ENCODE assay signal across 19 cellular contexts in genomic region chr9:76591256-76591950, GRCh38.
A peak's percentile ranks its signal among the peaks of the same experiment; 100 is the strongest.
DNase-seq lines count a peak whose midpoint lies in the region; ATAC-seq and TF ChIP-seq lines count a peak whose summit lies in the region.
"Had no signal": no experiment of that assay in that cellular context is flagged by ENCODE, and none has a peak within 500 bp of the region (broad histone marks: within the 10 kb centered on the region; RNA-seq: fewer than 3 reads in every experiment).

No MANE protein-coding gene starts in this region.

- no peaks in the 10 kb centered on the region for H3K9me3 ChIP-seq in HUES64 (ENCODE audit: insufficient read depth, low read depth, low read length)
- H3K9me3 ChIP-seq in adipocyte (ENCODE audit: control insufficient read depth, low read length): no peaks in the 10 kb centered on the region
- no peaks in the 10 kb centered on the region for H3K9me3 ChIP-seq in iPS-18a (ENCODE audit: control insufficient read depth, low read depth, low read length)
- H3K9me3 ChIP-seq: uterus had no signal

- H3K9me3 Mint-ChIP-seq in glutamatergic neuron (ENCODE audit: unreplicated experiment): no peaks in the 10 kb centered on the region
- H3K9me3 Mint-ChIP-seq: activated T-helper 17 cell treated with anti-CD3 and anti-CD28 coated beads, Interleukin-2, amount 50 U/mL, for 72 hours had no signal

- H3K27ac ChIP-seq in HUES64 (ENCODE audit: low read depth, low read length) (peak overlapping the region; percentile 95; the same call in 1 of the 2 replicates), iPS-18a (ENCODE audit: low read length) (peak overlapping the region; percentile 71)
- H3K27ac ChIP-seq: uterus had no signal

- TF ChIP-seq CTCF in AG10803 (conservative IDR thresholded peaks at IDR 0.05; ENCODE audit: low read length): no peak
- TF ChIP-seq CTCF in glutamatergic neuron (IDR thresholded peaks at IDR 0.05; ENCODE audit: partially characterized antibody, unreplicated experiment): no peak

- H3K36me3 Mint-ChIP-seq in glutamatergic neuron (ENCODE audit: unreplicated experiment): no peaks in the 10 kb centered on the region

- DNase-seq in AG10803 (ENCODE audit: low read depth) (peak; percentile 78), adipocyte (ENCODE audit: low read depth) (peak; percentile 61), glutamatergic neuron (no peak), NCI-H1417 treated with DMSO at 0.1 percent for 48 hours (lab: John Stamatoyannopoulos, UW) (no peak)
- DNase-seq: ACHN; activated CD8-positive, alpha-beta T cell treated with anti-CD3 and anti-CD28 coated beads, Interleukin-2, amount 10 ng/mL, durations not matched to agents 7 days and 5 days; COR-L47; GDM1; hippocampal formation; KG1; left cardiac atrium; NCI-H1694; posterior cingulate gyrus; uterus had no signal

- H3K9ac ChIP-seq in HUES64 (ENCODE audit: low read depth, low read length) (no peak overlapping the region), adipocyte (ENCODE audit: low read length) (no peak overlapping the region), iPS-18a (ENCODE audit: low read length) (peak overlapping the region; percentile 12)

- H3K4me1 ChIP-seq in HUES64 (ENCODE audit: insufficient read depth, low read length) (peaks cover 43% of the 10 kb centered on the region), adipocyte (ENCODE audit: control insufficient read depth, insufficient read depth, low read length) (peaks cover 20% of the 10 kb centered on the region), iPS-18a (ENCODE audit: control insufficient read depth, low read depth, low read length) (peaks cover 38% of the 10 kb centered on the region)
- H3K4me1 ChIP-seq: uterus had no signal

- 92% methylated on average over 4 of the region's 4 CpGs for WGBS in HUES64

- H3K27me3 ChIP-seq in HUES64 (ENCODE audit: insufficient read depth, low read length): no peaks in the 10 kb centered on the region
- no peaks in the 10 kb centered on the region for H3K27me3 ChIP-seq in adipocyte (replicated peaks; ENCODE audit: control insufficient read depth, insufficient read depth, low read length)
- no peaks in the 10 kb centered on the region for H3K27me3 ChIP-seq in iPS-18a (ENCODE audit: control insufficient read depth, insufficient read depth, low read length)
- H3K27me3 ChIP-seq: uterus had no signal

- H3K36me3 ChIP-seq in HUES64 (ENCODE audit: insufficient read depth, low read length) (no peaks in the 10 kb centered on the region), adipocyte (ENCODE audit: control insufficient read depth, insufficient read depth, low read length, severe bottlenecking) (no peaks in the 10 kb centered on the region), iPS-18a (ENCODE audit: control insufficient read depth, low read depth, low read length) (no peaks in the 10 kb centered on the region)
- H3K36me3 ChIP-seq: uterus had no signal

- H3K4me3 ChIP-seq in AG10803 (ENCODE audit: low read length) (no peak overlapping the region), HUES64 (ENCODE audit: low read length) (no peak overlapping the region), adipocyte (ENCODE audit: low read length) (no peak overlapping the region), iPS-18a (ENCODE audit: low read length) (no peak overlapping the region)
- H3K4me3 ChIP-seq: uterus had no signal

- no peak overlapping the region for H3K27ac Mint-ChIP-seq in glutamatergic neuron (ENCODE audit: unreplicated experiment)
- H3K27ac Mint-ChIP-seq: activated CD8-positive, alpha-beta T cell treated with anti-CD3 and anti-CD28 coated beads, Interleukin-2, amount 10 ng/mL, durations not matched to agents 7 days and 5 days; activated T-helper 17 cell treated with anti-CD3 and anti-CD28 coated beads, Interleukin-2, amount 50 U/mL, for 72 hours had no signal

- no peaks in the 10 kb centered on the region for H3K27me3 Mint-ChIP-seq in glutamatergic neuron (ENCODE audit: unreplicated experiment)

- H3K4me3 Mint-ChIP-seq in glutamatergic neuron (ENCODE audit: unreplicated experiment): no peak overlapping the region
- H3K4me3 Mint-ChIP-seq: activated CD8-positive, alpha-beta T cell treated with anti-CD3 and anti-CD28 coated beads, Interleukin-2, amount 10 ng/mL, durations not matched to agents 7 days and 5 days; activated T-helper 17 cell treated with anti-CD3 and anti-CD28 coated beads, Interleukin-2, amount 50 U/mL, for 72 hours had no signal

- no peaks in the 10 kb centered on the region for H3K4me1 Mint-ChIP-seq in glutamatergic neuron (ENCODE audit: low read depth, unreplicated experiment)

- ATAC-seq in HG02973 (IDR thresholded peaks at IDR 0.05; ENCODE audit: unreplicated experiment) (no peak), HG03159 (IDR thresholded peaks at IDR 0.05; ENCODE audit: unreplicated experiment) (no peak)
- ATAC-seq: activated CD8-positive, alpha-beta T cell treated with anti-CD3 and anti-CD28 coated beads, Interleukin-2, amount 10 ng/mL, durations not matched to agents 7 days and 5 days; activated T-helper 17 cell treated with anti-CD3 and anti-CD28 coated beads, Interleukin-2, amount 50 U/mL, for 72 hours had no signal

Comparison
In these comparisons a context has a peak if more than half of its experiments do, and no peak if none do; other contexts are left out.
1. DNase-seq: peak in AG10803 (single experiment) and adipocyte (single experiment); none in glutamatergic neuron (single experiment) and NCI-H1417 treated with DMSO at 0.1 percent for 48 hours (single experiment).